ENCODE assay signal across 1 cellular context in the genomic region with DNA sequence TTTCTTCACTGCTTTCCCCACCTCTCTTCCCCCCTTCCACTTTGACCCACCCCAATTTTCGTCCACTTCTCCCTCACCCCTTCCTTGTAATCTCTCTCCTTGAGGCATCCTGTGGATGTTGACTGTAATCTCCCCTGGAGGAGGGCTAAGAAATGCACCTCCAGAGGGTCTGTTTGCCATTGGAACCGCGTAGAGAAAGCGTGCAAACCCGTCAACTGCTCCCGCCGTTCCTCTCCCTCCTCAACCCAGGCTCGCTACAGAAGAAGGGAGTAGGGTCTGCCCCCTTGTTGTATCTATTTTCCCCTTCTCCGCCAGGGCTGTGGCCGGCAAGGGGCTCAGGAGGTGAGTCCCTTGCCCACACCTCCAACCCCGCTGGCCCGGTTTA.
TF ChIP-seq lines count a peak whose summit lies in the region.

No MANE protein-coding gene starts in this region.

TF ChIP-seq in HCT116, 20 proteins besides CTCF, POLR2A, EP300 and RAD21 (continued from another document):
- TF ChIP-seq, protein P1, sequence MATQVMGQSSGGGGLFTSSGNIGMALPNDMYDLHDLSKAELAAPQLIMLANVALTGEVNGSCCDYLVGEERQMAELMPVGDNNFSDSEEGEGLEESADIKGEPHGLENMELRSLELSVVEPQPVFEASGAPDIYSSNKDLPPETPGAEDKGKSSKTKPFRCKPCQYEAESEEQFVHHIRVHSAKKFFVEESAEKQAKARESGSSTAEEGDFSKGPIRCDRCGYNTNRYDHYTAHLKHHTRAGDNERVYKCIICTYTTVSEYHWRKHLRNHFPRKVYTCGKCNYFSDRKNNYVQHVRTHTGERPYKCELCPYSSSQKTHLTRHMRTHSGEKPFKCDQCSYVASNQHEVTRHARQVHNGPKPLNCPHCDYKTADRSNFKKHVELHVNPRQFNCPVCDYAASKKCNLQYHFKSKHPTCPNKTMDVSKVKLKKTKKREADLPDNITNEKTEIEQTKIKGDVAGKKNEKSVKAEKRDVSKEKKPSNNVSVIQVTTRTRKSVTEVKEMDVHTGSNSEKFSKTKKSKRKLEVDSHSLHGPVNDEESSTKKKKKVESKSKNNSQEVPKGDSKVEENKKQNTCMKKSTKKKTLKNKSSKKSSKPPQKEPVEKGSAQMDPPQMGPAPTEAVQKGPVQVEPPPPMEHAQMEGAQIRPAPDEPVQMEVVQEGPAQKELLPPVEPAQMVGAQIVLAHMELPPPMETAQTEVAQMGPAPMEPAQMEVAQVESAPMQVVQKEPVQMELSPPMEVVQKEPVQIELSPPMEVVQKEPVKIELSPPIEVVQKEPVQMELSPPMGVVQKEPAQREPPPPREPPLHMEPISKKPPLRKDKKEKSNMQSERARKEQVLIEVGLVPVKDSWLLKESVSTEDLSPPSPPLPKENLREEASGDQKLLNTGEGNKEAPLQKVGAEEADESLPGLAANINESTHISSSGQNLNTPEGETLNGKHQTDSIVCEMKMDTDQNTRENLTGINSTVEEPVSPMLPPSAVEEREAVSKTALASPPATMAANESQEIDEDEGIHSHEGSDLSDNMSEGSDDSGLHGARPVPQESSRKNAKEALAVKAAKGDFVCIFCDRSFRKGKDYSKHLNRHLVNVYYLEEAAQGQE (IDR thresholded peaks at IDR 0.05; ENCODE audit: low read depth) = no peak
- TF ChIP-seq TCF7L2 (IDR thresholded peaks at IDR 0.05; ENCODE audit: borderline replicate concordance, extremely low read depth, insufficient read depth, insufficient read length) (no peak), EZH2 (IDR thresholded peaks at IDR 0.05) (no peak), ZFX (IDR thresholded peaks at IDR 0.05) (no peak)
- TF ChIP-seq, protein P2, sequence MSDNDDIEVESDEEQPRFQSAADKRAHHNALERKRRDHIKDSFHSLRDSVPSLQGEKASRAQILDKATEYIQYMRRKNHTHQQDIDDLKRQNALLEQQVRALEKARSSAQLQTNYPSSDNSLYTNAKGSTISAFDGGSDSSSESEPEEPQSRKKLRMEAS (IDR thresholded peaks at IDR 0.05) = no peak
TF ChIP-seq in HCT116: peak in this region for 0.
